Comparison of ENCODE assay signal across 20 cellular contexts in genomic region chr20:25549172-25549865, GRCh38. TPM values are rescaled to one million over a fixed set of nuclear protein-coding genes. Genes with fewer than 3 reads are reported as not detected.
A peak's percentile ranks its signal among the peaks of the same experiment; 100 is the strongest.
DNase-seq lines count a peak whose midpoint lies in the region; ATAC-seq, FAIRE-seq and TF ChIP-seq lines count a peak whose summit lies in the region.
"Had no signal": no experiment of that assay in that cellular context is flagged by ENCODE, and none has a peak within 500 bp of the region (broad histone marks: within the 10 kb centered on the region; RNA-seq: fewer than 3 reads in every experiment).

No MANE protein-coding gene starts in this region.

- H3K14ac ChIP-seq in H1 (ENCODE audit: insufficient read length), result no peak overlapping the region

- no peaks in the 10 kb centered on the region for H3K27me3 Mint-ChIP-seq in activated CD4-positive, alpha-beta T cell treated with anti-CD3 and anti-CD28 coated beads, Interleukin-2, amount 10 ng/mL, durations not matched to agents 7 days and 5 days
- H3K27me3 Mint-ChIP-seq in natural killer cell (ENCODE audit: low read depth in 2 of 2) (peaks cover 0 to 3% of the 10 kb centered on the region in 2 donors), T-cell (peaks cover 0 to 3% of the 10 kb centered on the region in 2 donors)

- peak overlapping the region; percentile 21 for H3K27ac Mint-ChIP-seq in activated CD4-positive, alpha-beta T cell treated with anti-CD3 and anti-CD28 coated beads, Interleukin-2, amount 10 ng/mL, durations not matched to agents 7 days and 5 days
- H3K27ac Mint-ChIP-seq in natural killer cell, result peak overlapping the region; percentile 85 to 89
- H3K27ac Mint-ChIP-seq in T-cell, result no peak overlapping the region
- H3K27ac Mint-ChIP-seq: stimulated activated memory B cell treated with anti-CD40 and anti-IgM and Interleukin-4, amounts not matched to agents 10 μg/mL and 1 μg/mL and 100 μg/mL, for 72 hours had no signal

- H4K91ac ChIP-seq in H1 (replicated peaks; ENCODE audit: insufficient read length, low read length), result no peak overlapping the region

- no peaks in the 10 kb centered on the region for H3K23me2 ChIP-seq in H1 (ENCODE audit: low read depth, low read length)

- H3K36me3 ChIP-seq in H1 (ENCODE audit: control insufficient read depth in 2 of 4, insufficient read depth in 4 of 4, low read length in 3 of 4), result no peaks in the 10 kb centered on the region
- no peaks in the 10 kb centered on the region for H3K36me3 ChIP-seq in subcutaneous abdominal adipose tissue (ENCODE audit: control insufficient read depth in 5 of 5, insufficient read depth in 5 of 5, low read length in 5 of 5)
- no peaks in the 10 kb centered on the region for H3K36me3 ChIP-seq in Karpas-422 (ENCODE audit: insufficient read depth, low read length)
- H3K36me3 ChIP-seq: transverse colon had no signal

- H2BK5ac ChIP-seq in H1 (ENCODE audit: low read depth, low read length), result no peak overlapping the region

- H3K27me3 ChIP-seq in H1 (replicated peaks in 1 of 4; ENCODE audit: control insufficient read depth in 3 of 4, extremely low read depth in 1 of 4, insufficient read depth in 3 of 4, low read length in 3 of 4) (no peaks in the 10 kb centered on the region), subcutaneous abdominal adipose tissue (ENCODE audit: control insufficient read depth in 5 of 5, insufficient read depth in 4 of 5, low read length in 5 of 5) (no peaks in the 10 kb centered on the region), Karpas-422 (ENCODE audit: low read length) (no peaks in the 10 kb centered on the region)
- H3K27me3 ChIP-seq: transverse colon had no signal

- no peak overlapping the region for H2AFZ ChIP-seq in H1 (ENCODE audit: low read length)
- no peak overlapping the region for H2AFZ ChIP-seq in Karpas-422 (ENCODE audit: low read length)

- TF ChIP-seq RAD21 in H1 (IDR thresholded peaks at IDR 0.05 in 1 of 2, conservative IDR thresholded peaks at IDR 0.05 in 1 of 2; ENCODE audit: low read depth in 2 of 2, low read length in 2 of 2), result no peak

- intact Hi-C loops in natural killer cell (cut with micrococcal nuclease), result no loop called here

- peaks cover 6 to 24% (median 17%) of the 10 kb centered on the region in 4 experiments for H3K4me1 ChIP-seq in H1 (replicated peaks in 1 of 4; ENCODE audit: control insufficient read depth in 3 of 4, insufficient read depth in 4 of 4, low read length in 3 of 4)
- H3K4me1 ChIP-seq in subcutaneous abdominal adipose tissue (ENCODE audit: control insufficient read depth in 5 of 5, insufficient read depth in 5 of 5, low read length in 5 of 5), result peaks cover 3 to 34% (median 20%) of the 10 kb centered on the region in 5 donors
- no peaks in the 10 kb centered on the region; the same call in 1 of the 2 replicates for H3K4me1 ChIP-seq in Karpas-422 (ENCODE audit: low read length)
- H3K4me1 ChIP-seq: psoas muscle had no signal

- H3K18ac ChIP-seq in H1 (ENCODE audit: extremely low read depth, low read length), result no peak overlapping the region

- H3K9me2 ChIP-seq in Karpas-422 (replicated peaks; ENCODE audit: insufficient read depth, low read length), result no peaks in the 10 kb centered on the region

- 86% methylated on average over 12 of the region's 15 CpGs; no CpG with 5 or more reads in 1 of the 2 experiments for WGBS in H1 (ENCODE audit: extremely low coverage in 1 of 2, insufficient coverage in 1 of 2, insufficient read length in 1 of 2, insufficient replicate concordance in 2 of 2, low coverage in 1 of 2, low lambda C conversion rate in 2 of 2, missing lambda C conversion rate in 1 of 2), 2 experiments

- H3K23ac ChIP-seq in H1 (ENCODE audit: insufficient read length), result no peak overlapping the region

- H2AK5ac ChIP-seq in H1 (ENCODE audit: low read depth, low read length), result no peak overlapping the region

- H3K4me2 ChIP-seq in H1 (ENCODE audit: insufficient read depth in 1 of 2, low read depth in 2 of 2, low read length in 2 of 2) (no peak overlapping the region), Karpas-422 (ENCODE audit: low read depth, low read length, poor library complexity, severe bottlenecking) (no peak overlapping the region)

- H3K9ac ChIP-seq in H1 (replicated peaks in 1 of 4; ENCODE audit: extremely low read depth in 1 of 4, low read depth in 3 of 4, low read length in 3 of 4) (no peak overlapping the region), subcutaneous abdominal adipose tissue (ENCODE audit: low read length in 5 of 5) (peak overlapping the region in 1 of 5 donors; percentile 32), Karpas-422 (ENCODE audit: low read length) (no peak overlapping the region)

- CTCF ChIA-PET in activated CD4-positive, alpha-beta T cell treated with anti-CD3 and anti-CD28 coated beads, Interleukin-2, amount 10 ng/mL, durations not matched to agents 7 days and 5 days (lab: Charles Lee), result interaction anchor here (1.1 kb wide), 1 partner anchor 10 kb away, joined by 6 read pairs; no protein-coding TSS in a partner anchor
- CTCF ChIA-PET in H1 (lab: Charles Lee; ENCODE audit: partially characterized antibody) (interaction anchor here (0.9 to 1.1 kb wide), 2 partner anchors 9 to 10 kb away, joined by 3 read pairs; no protein-coding TSS in a partner anchor), T-cell (lab: Charles Lee) (interaction anchor here in 1 of 2 donors (0.6 kb wide), 1 partner anchor 11 kb away, joined by 3 read pairs; no protein-coding TSS in a partner anchor)

- H3K9me3 Mint-ChIP-seq in activated CD4-positive, alpha-beta T cell treated with anti-CD3 and anti-CD28 coated beads, Interleukin-2, amount 10 ng/mL, durations not matched to agents 7 days and 5 days, result no peaks in the 10 kb centered on the region
- H3K9me3 Mint-ChIP-seq in natural killer cell (no peaks in the 10 kb centered on the region), T-cell (no peaks in the 10 kb centered on the region)
- H3K9me3 Mint-ChIP-seq: activated T-cell treated with anti-CD3 and anti-CD28 coated beads, Interleukin-2, amount 50 U/mL, for 4 hours; stimulated activated memory B cell treated with anti-CD40 and anti-IgM and Interleukin-4, amounts not matched to agents 10 μg/mL and 1 μg/mL and 100 μg/mL, for 72 hours had no signal

- no peak for ATAC-seq in natural killer cell
- ATAC-seq in GM21526 (IDR thresholded peaks at IDR 0.05; ENCODE audit: low FRiP score, unreplicated experiment), result no peak
- no peak for ATAC-seq in T-cell (replicated peaks in 1 of 4)
- ATAC-seq: activated T-cell treated with anti-CD3 and anti-CD28 coated beads, Interleukin-2, amount 50 U/mL, for 4 hours; Panc1; psoas muscle had no signal

- H3K4me3 Mint-ChIP-seq in activated CD4-positive, alpha-beta T cell treated with anti-CD3 and anti-CD28 coated beads, Interleukin-2, amount 10 ng/mL, durations not matched to agents 7 days and 5 days, result no peak overlapping the region
- H3K4me3 Mint-ChIP-seq in natural killer cell (peak overlapping the region; percentile 55), T-cell (no peak overlapping the region)
- H3K4me3 Mint-ChIP-seq: activated T-cell treated with anti-CD3 and anti-CD28 coated beads, Interleukin-2, amount 50 U/mL, for 4 hours; stimulated activated memory B cell treated with anti-CD40 and anti-IgM and Interleukin-4, amounts not matched to agents 10 μg/mL and 1 μg/mL and 100 μg/mL, for 72 hours had no signal

- H2BK120ac ChIP-seq in H1 (replicated peaks; ENCODE audit: low read depth, low read length), result no peak overlapping the region

- TF ChIP-seq CTCF in H1 (IDR thresholded peaks at IDR 0.05; ENCODE audit: control extremely low read depth in 1 of 3, insufficient read depth in 1 of 3, low read depth in 1 of 3, low read length in 3 of 3), result no peak
- TF ChIP-seq CTCF in natural killer cell (IDR thresholded peaks at IDR 0.05), result no peak

- TF ChIP-seq POLR2A in H1 (IDR thresholded peaks at IDR 0.05; ENCODE audit: control extremely low read depth in 1 of 2, low read depth in 2 of 2, low read length in 2 of 2), result no peak

- no peak for DNase-seq in activated CD4-positive, alpha-beta T cell treated with anti-CD3 and anti-CD28 coated beads, Interleukin-2, amount 10 ng/mL, durations not matched to agents 7 days and 5 days
- DNase-seq in activated CD4-positive, alpha-beta T cell treated with anti-CD3 and anti-CD28 coated beads for 4 hours, result no peak
- DNase-seq in H1 (ENCODE audit: low read depth in 1 of 2, low spot score in 2 of 2) (no peak), natural killer cell (no peak), Karpas-422 (no peak), T-cell (no peak)
- DNase-seq: activated CD4-positive, alpha-beta T cell treated with anti-CD3 and anti-CD28 coated beads, Interleukin-2, amount 50 U/mL, for 48 hours; activated T-cell treated with anti-CD3 and anti-CD28 coated beads, Interleukin-2, amount 50 U/mL, for 4 hours; effector CD4-positive, alpha-beta T cell; hypothalamus; NCI-H1417; NCI-H2171 treated with DMSO at 0.1 percent for 48 hours; psoas muscle; stimulated activated CD4-positive, alpha-beta T cell treated with anti-CD3 and anti-CD28 coated beads, Interleukin-12 subunit alpha, Interleukin-12 subunit beta, amount 100 ng/mL, for 4 hours; transverse colon had no signal

- no peaks in the 10 kb centered on the region for H3K4me1 Mint-ChIP-seq in activated CD4-positive, alpha-beta T cell treated with anti-CD3 and anti-CD28 coated beads, Interleukin-2, amount 10 ng/mL, durations not matched to agents 7 days and 5 days
- peaks cover 18 to 51% of the 10 kb centered on the region in 2 donors for H3K4me1 Mint-ChIP-seq in natural killer cell
- H3K4me1 Mint-ChIP-seq in T-cell, result peaks cover 0 to 3% (median 0%) of the 10 kb centered on the region in 3 donors

- POLR2A ChIA-PET in activated CD4-positive, alpha-beta T cell treated with anti-CD3 and anti-CD28 coated beads, Interleukin-2, amount 10 ng/mL, durations not matched to agents 7 days and 5 days (lab: Charles Lee), result no interaction called here
- POLR2A ChIA-PET in H1 (lab: Charles Lee; ENCODE audit: partially characterized antibody), result interaction anchor here (0.6 to 0.9 kb wide), 2 partner anchors 9 to 37 kb away, joined by 3 to 4 read pairs; no protein-coding TSS in a partner anchor
- POLR2A ChIA-PET in T-cell (lab: Charles Lee), result no interaction called here

- no peak overlapping the region for H3K56ac ChIP-seq in H1 (replicated peaks; ENCODE audit: insufficient read length, low read depth, low read length)

- H4K8ac ChIP-seq in H1 (ENCODE audit: extremely low read depth, insufficient read depth, low read length), result peak overlapping the region; percentile 40; the same call in 1 of the 2 replicates

- H3K4me3 ChIP-seq in H1 (ENCODE audit: extremely low read depth in 1 of 4, insufficient read depth in 2 of 4, low read depth in 3 of 4, low read length in 4 of 4) (no peak overlapping the region), subcutaneous abdominal adipose tissue (ENCODE audit: low read depth in 1 of 5, low read length in 5 of 5) (peak overlapping the region in 3 of 5 donors; percentile 22 to 55 (median 23)), Karpas-422 (ENCODE audit: low read length) (no peak overlapping the region)
- H3K4me3 ChIP-seq: psoas muscle, transverse colon had no signal

- no peak for TF ChIP-seq EP300 in H1 (IDR thresholded peaks at IDR 0.05; ENCODE audit: borderline replicate concordance in 1 of 2, low read depth in 2 of 2, low read length in 2 of 2)

- H3K79me1 ChIP-seq in H1 (ENCODE audit: low read depth, low read length), result peaks cover 14% of the 10 kb centered on the region

- H3K79me2 ChIP-seq in H1 (ENCODE audit: control insufficient read depth in 1 of 2, insufficient read depth in 2 of 2, low read length in 2 of 2) (peaks cover 0 to 64% of the 10 kb centered on the region in 2 experiments; a peak in 3 of 4 replicates), Karpas-422 (ENCODE audit: low read length) (no peaks in the 10 kb centered on the region)

- H2BK20ac ChIP-seq in H1 (ENCODE audit: low read length), result no peak overlapping the region

- FAIRE-seq in H1 (lab: Jason Lieb, UNC), result no peak
- FAIRE-seq: A204.1 had no signal

- H3K27ac ChIP-seq in H1 (ENCODE audit: low read depth, low read length), result no peak overlapping the region
- no peak overlapping the region for H3K27ac ChIP-seq in subcutaneous abdominal adipose tissue (ENCODE audit: low read depth, low read length)
- no peak overlapping the region for H3K27ac ChIP-seq in Karpas-422 (ENCODE audit: low read length)
- H3K27ac ChIP-seq: psoas muscle had no signal

- H3K9me3 ChIP-seq in H1 (ENCODE audit: insufficient read depth in 2 of 2, low read depth in 1 of 2, low read length in 1 of 2) (no peaks in the 10 kb centered on the region), subcutaneous abdominal adipose tissue (ENCODE audit: control insufficient read depth in 5 of 5, low read length in 5 of 5) (no peaks in the 10 kb centered on the region), Karpas-422 (ENCODE audit: low read length) (no peaks in the 10 kb centered on the region)
- H3K9me3 ChIP-seq: psoas muscle, transverse colon had no signal

- no peak overlapping the region for H2BK15ac ChIP-seq in H1 (ENCODE audit: low read length)

- H4K20me1 ChIP-seq in H1 (replicated peaks in 1 of 2; ENCODE audit: control insufficient read depth in 1 of 2, insufficient read depth in 2 of 2, low read length in 2 of 2), result peaks cover 3 to 22% of the 10 kb centered on the region in 2 experiments
- H4K20me1 ChIP-seq in Karpas-422 (ENCODE audit: insufficient read depth, low read depth, low read length), result no peaks in the 10 kb centered on the region

- no peak overlapping the region for H2BK12ac ChIP-seq in H1 (ENCODE audit: low read depth, low read length)

- H3K4ac ChIP-seq in H1 (replicated peaks; ENCODE audit: insufficient read length, low read depth, low read length), result no peak overlapping the region

- H3K36me3 Mint-ChIP-seq in activated CD4-positive, alpha-beta T cell treated with anti-CD3 and anti-CD28 coated beads, Interleukin-2, amount 10 ng/mL, durations not matched to agents 7 days and 5 days (ENCODE audit: low read depth), result no peaks in the 10 kb centered on the region
- no peaks in the 10 kb centered on the region for H3K36me3 Mint-ChIP-seq in natural killer cell
- no peaks in the 10 kb centered on the region for H3K36me3 Mint-ChIP-seq in T-cell
- H3K36me3 Mint-ChIP-seq: stimulated activated memory B cell treated with anti-CD40 and anti-IgM and Interleukin-4, amounts not matched to agents 10 μg/mL and 1 μg/mL and 100 μg/mL, for 72 hours had no signal

- no peak overlapping the region for H4K5ac ChIP-seq in H1 (ENCODE audit: insufficient read length, low read depth, low read length)

RNA-seq across cellular contexts. Expression of gene NINL, which starts 36.0 kb away (rescaled TPM):
- 1 to 10 TPM; 2.3 to 3.7 TPM for total RNA-seq in activated CD4-positive, alpha-beta T cell treated with anti-CD3 and anti-CD28 coated beads, Interleukin-2, amount 10 ng/mL, durations not matched to agents 7 days and 5 days
- total RNA-seq in H1 (2021; fragmentation: NEBNext Ultra II Directional; extraction: Animal tissue kit (Norgen Biotek cat#: 25700)), result 27.3 and 30.0 TPM in 2 replicates
- polyA plus RNA-seq in H1 (2011; rRNA removed), result 14.0 and 15.3 TPM in 2 replicates
- polyA plus RNA-seq in H1 (2011; cell fraction: cytosol; rRNA removed), result 22.8 TPM
- 39.3 TPM for polyA plus RNA-seq in H1 (2011; cell fraction: nucleus; rRNA removed)
- 28.0 to 40.8 TPM (median 30.5 TPM) in 4 replicates for polyA plus RNA-seq in H1 (2012, experiment 1 of 2)
- polyA plus RNA-seq in H1 (2012, experiment 2 of 2), result 9.2 TPM
- polyA plus RNA-seq in H1 (2013, experiment 1 of 2), result 17.2 TPM
- 15.1 TPM for polyA plus RNA-seq in H1 (2013, experiment 2 of 2)
- polyA minus RNA-seq in H1 (2011; rRNA and poly(A)+ RNA removed), result 12.3 and 19.9 TPM in 2 replicates
- 12.2 TPM for polyA minus RNA-seq in H1 (2011; cell fraction: cytosol; rRNA and poly(A)+ RNA removed)
- 19.7 TPM for polyA minus RNA-seq in H1 (2011; cell fraction: nucleus; rRNA and poly(A)+ RNA removed)
- total RNA-seq in natural killer cell, result 1 to 10 TPM; 3.1 to 6.9 (median 4.9) TPM
- total RNA-seq in Karpas-422 (2014; rRNA removed; shearing (Covaris generic); ENCODE audit: low replicate concordance), result 0.19 and 0.79 TPM in 2 replicates
- 1 to 10 TPM; 1.3 to 4.8 (median 2.7) TPM for total RNA-seq in T-cell

Comparison
In these comparisons a context has a peak if more than half of its experiments do, and no peak if none do; other contexts are left out.
1. H3K27ac Mint-ChIP-seq: peak in activated CD4-positive, alpha-beta T cell treated with anti-CD3 and anti-CD28 coated beads, Interleukin-2, amount 10 ng/mL, durations not matched to agents 7 days and 5 days (single experiment) and natural killer cell (2 of 2); none in T-cell (0 of 2).
2. H3K4me3 ChIP-seq: peak in subcutaneous abdominal adipose tissue (3 of 5); none in H1 (0 of 4) and Karpas-422 (single experiment).